Comparison of ENCODE assay signal across 8 cellular contexts in the genomic region with DNA sequence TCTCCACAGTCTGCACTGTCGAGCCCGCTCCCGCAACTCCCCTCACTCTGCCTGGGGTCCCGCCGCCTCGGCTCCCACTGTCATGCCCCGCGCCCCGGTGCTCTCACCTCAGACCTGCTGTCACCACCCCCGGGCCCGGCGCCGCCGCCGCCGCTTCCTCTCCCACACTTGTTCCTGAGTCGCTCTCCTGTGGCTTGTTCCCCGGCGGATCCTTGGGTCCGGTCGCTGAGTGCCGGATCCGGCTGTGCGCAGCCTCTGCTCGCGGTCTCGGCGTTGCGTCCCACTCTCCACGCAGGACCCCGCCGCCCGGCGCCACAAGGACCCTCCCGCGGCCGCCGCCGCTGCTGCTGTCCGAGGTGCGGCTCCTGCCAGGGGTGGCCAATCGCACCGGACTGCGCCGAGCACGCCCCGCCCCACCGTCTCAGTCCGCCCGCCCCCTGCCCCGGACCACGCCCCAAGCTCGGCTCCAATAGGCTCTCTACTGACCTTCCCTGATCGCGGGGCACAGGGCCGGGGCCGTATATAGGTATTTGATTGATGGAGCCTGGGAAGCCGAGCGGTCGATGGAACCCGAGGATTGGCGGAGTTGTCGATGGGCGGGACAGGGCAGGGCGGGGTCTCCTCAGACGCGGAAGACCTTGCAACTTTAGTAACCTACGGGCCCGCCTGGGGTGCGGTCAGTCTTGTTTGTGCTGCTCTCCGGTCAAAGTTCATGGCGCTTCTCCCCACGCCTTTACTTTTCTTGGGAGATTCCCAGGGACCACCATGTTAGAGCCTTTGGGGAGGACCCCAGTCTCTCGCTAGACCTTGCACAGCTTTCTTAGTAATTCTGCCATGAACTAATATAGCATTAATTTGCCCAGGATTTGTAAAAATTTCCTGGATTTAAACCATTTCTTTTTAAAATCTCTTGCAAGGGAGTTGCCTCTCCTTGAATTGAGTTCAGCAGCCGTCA. TPM values are rescaled to one million over a fixed set of nuclear protein-coding genes. Genes with fewer than 3 reads are reported as not detected.
DNase-seq lines count a peak whose midpoint lies in the region; ATAC-seq and TF ChIP-seq lines count a peak whose summit lies in the region.

A gene (minus strand): TSS at position 367 of the 955 bp plus-strand sequence. CDS start 117,340 bp downstream, outside the sequence.

- H3K27me3 Mint-ChIP-seq in activated T-helper 17 cell treated with anti-CD3 and anti-CD28 coated beads, Interleukin-2, amount 50 U/mL, for 72 hours: no peaks in the 10 kb centered on the region
- no peaks in the 10 kb centered on the region for H3K27me3 Mint-ChIP-seq in naive thymus-derived CD8-positive, alpha-beta T cell

- H3K4me2 ChIP-seq in fibroblast of lung (ENCODE audit: extremely low read depth, insufficient read depth, low read length): peak within 1 kb of the TSS; percentile 83

- peaks cover 7% of the 10 kb centered on the region for H3K36me3 Mint-ChIP-seq in activated T-helper 17 cell treated with anti-CD3 and anti-CD28 coated beads, Interleukin-2, amount 50 U/mL, for 72 hours (ENCODE audit: low read depth)
- peaks cover 0 to 2% (median 0%) of the 10 kb centered on the region in 3 donors for H3K36me3 Mint-ChIP-seq in naive thymus-derived CD8-positive, alpha-beta T cell

- CTCF ChIA-PET in RWPE1 (lab: Yijun Ruan, JAX): interaction anchor here (0.8 to 0.9 kb wide), 2 partner anchors 190 to 208 kb away, joined by 3 read pairs; no protein-coding TSS in a partner anchor

- H2AFZ ChIP-seq in fibroblast of lung (ENCODE audit: low read length): peak within 1 kb of the TSS; percentile 28

- H3K4me1 ChIP-seq in fibroblast of lung (ENCODE audit: control insufficient read depth, extremely low read depth, insufficient read depth, low read length): peaks cover 4% of the 10 kb centered on the region

- H3K27me3 ChIP-seq in fibroblast of lung (ENCODE audit: control insufficient read depth, insufficient read depth, low read length): no peaks in the 10 kb centered on the region

- H3K9me3 Mint-ChIP-seq in activated T-helper 17 cell treated with anti-CD3 and anti-CD28 coated beads, Interleukin-2, amount 50 U/mL, for 72 hours: no peaks in the 10 kb centered on the region
- H3K9me3 Mint-ChIP-seq in naive thymus-derived CD8-positive, alpha-beta T cell: no peaks in the 10 kb centered on the region

- peak within 1 kb of the TSS; percentile 77 for H3K27ac ChIP-seq in RWPE1
- peak within 1 kb of the TSS; percentile 82 for H3K27ac ChIP-seq in fibroblast of lung (ENCODE audit: insufficient read depth, low read length)

- peak; percentile 98 for DNase-seq in Daoy (ENCODE audit: low read depth)
- peak; percentile 94 for DNase-seq in GOT3 (lab: John Stamatoyannopoulos, UW)
- peak; percentile 96 for DNase-seq in LNCaP clone FGC (ENCODE audit: low read depth)
- peak; percentile 96 for DNase-seq in RWPE1 (ENCODE audit: low spot score)
- DNase-seq in fibroblast of lung (ENCODE audit: low read depth in 2 of 2): peak; percentile 99
- peak; percentile 93 to 99 (median 97) for DNase-seq in naive thymus-derived CD8-positive, alpha-beta T cell
- peak; percentile 91 to 97 (median 96) for DNase-seq in stimulated activated naive CD4-positive, alpha-beta T cell (lab: John Stamatoyannopoulos, UW)

- peak; percentile 91 for ATAC-seq in activated T-helper 17 cell treated with anti-CD3 and anti-CD28 coated beads, Interleukin-2, amount 50 U/mL, for 72 hours (replicated peaks)
- peak; percentile 84 to 85 for ATAC-seq in naive thymus-derived CD8-positive, alpha-beta T cell

- H3K4me1 Mint-ChIP-seq in activated T-helper 17 cell treated with anti-CD3 and anti-CD28 coated beads, Interleukin-2, amount 50 U/mL, for 72 hours: peaks cover 21% of the 10 kb centered on the region
- H3K4me1 Mint-ChIP-seq in naive thymus-derived CD8-positive, alpha-beta T cell: peaks cover 24 to 57% (median 52%) of the 10 kb centered on the region in 4 donors

- no peaks in the 10 kb centered on the region for H3K36me3 ChIP-seq in fibroblast of lung (ENCODE audit: control insufficient read depth, insufficient read depth, low read length)

- H3K9me3 ChIP-seq in fibroblast of lung (ENCODE audit: control insufficient read depth, insufficient read depth, low read depth, low read length): no peaks in the 10 kb centered on the region

- peak within 1 kb of the TSS; percentile 92 for H3K4me3 Mint-ChIP-seq in activated T-helper 17 cell treated with anti-CD3 and anti-CD28 coated beads, Interleukin-2, amount 50 U/mL, for 72 hours
- peak within 1 kb of the TSS; percentile 91 to 99 (median 95) for H3K4me3 Mint-ChIP-seq in naive thymus-derived CD8-positive, alpha-beta T cell

- H3K9ac ChIP-seq in fibroblast of lung (ENCODE audit: insufficient read depth, low read length): peak within 1 kb of the TSS; percentile 84

- peak within 1 kb of the TSS; percentile 98 for H3K4me3 ChIP-seq in LNCaP clone FGC (ENCODE audit: low read depth, low read length)
- H3K4me3 ChIP-seq in fibroblast of lung (replicated peaks in 1 of 4; ENCODE audit: control extremely low read depth in 1 of 4, insufficient read depth in 1 of 4, low read depth in 3 of 4, low read length in 4 of 4): peak within 1 kb of the TSS; percentile 72 to 94 (median 89)

- POLR2A ChIA-PET in RWPE1 (lab: Yijun Ruan, JAX; ENCODE audit: low non-redundant PET): interaction anchor here (0.5 kb wide), 1 partner anchor 83 kb away, joined by 3 read pairs; no protein-coding TSS in a partner anchor
- POLR2A ChIA-PET in naive thymus-derived CD8-positive, alpha-beta T cell (lab: Charles Lee): interaction anchor here (0.5 to 2.3 kb wide), 7 partner anchors 12 to 237 kb away, joined by 3 to 33 read pairs (median 3); a partner anchor contains a TSS

- H3K79me2 ChIP-seq in fibroblast of lung (ENCODE audit: control insufficient read depth, insufficient read depth, low read length): peaks cover 64% of the 10 kb centered on the region

- peak within 1 kb of the TSS; percentile 94 for H3K27ac Mint-ChIP-seq in activated T-helper 17 cell treated with anti-CD3 and anti-CD28 coated beads, Interleukin-2, amount 50 U/mL, for 72 hours
- H3K27ac Mint-ChIP-seq in naive thymus-derived CD8-positive, alpha-beta T cell: peak within 1 kb of the TSS; percentile 59 to 97 (median 96)

- TF ChIP-seq CTCF in LNCaP clone FGC (IDR thresholded peaks at IDR 0.05; ENCODE audit: control insufficient read depth, extremely low read depth, insufficient read depth): no peak
- no peak for TF ChIP-seq CTCF in RWPE1 (conservative IDR thresholded peaks at IDR 0.05; ENCODE audit: low read depth)
- no peak for TF ChIP-seq CTCF in fibroblast of lung (conservative IDR thresholded peaks at IDR 0.05 in 1 of 2, IDR thresholded peaks at IDR 0.05 in 1 of 2; ENCODE audit: low read depth in 1 of 2, low read length in 2 of 2)

- H4K20me1 ChIP-seq in fibroblast of lung (ENCODE audit: control insufficient read depth, extremely low read depth, insufficient read depth, low read length): no peaks in the 10 kb centered on the region

RNA-seq across cellular contexts. Expression of the gene that starts here (rescaled TPM):
- 12.9 and 15.3 TPM in 2 replicates for total RNA-seq in Daoy (2014; rRNA removed; shearing (Covaris generic))
- total RNA-seq in activated T-helper 17 cell treated with anti-CD3 and anti-CD28 coated beads, Interleukin-2, amount 50 U/mL, for 72 hours: 10 to 100 TPM; 56.2 to 62.3 TPM
- total RNA-seq in fibroblast of lung: 41.6 and 64.7 TPM in 2 replicates
- polyA plus RNA-seq in fibroblast of lung: 76.1 and 97.4 TPM in 2 replicates
- polyA plus RNA-seq in fibroblast of lung (2012): 40.6 and 49.3 TPM in 2 replicates
- polyA minus RNA-seq in fibroblast of lung (ENCODE audit: low replicate concordance): 118 and 162 TPM in 2 replicates
- 10 to 100 TPM; 71.7 to 75.5 TPM for total RNA-seq in naive thymus-derived CD8-positive, alpha-beta T cell
- 10 to 100 TPM; 71.6 to 86.4 (median 74.7) TPM for polyA plus RNA-seq in naive thymus-derived CD8-positive, alpha-beta T cell

Comparison
In these comparisons a context has a peak if more than half of its experiments do, and no peak if none do; other contexts are left out.
1. Peak in every context shown above with its lines: DNase-seq, ATAC-seq, H3K4me3 ChIP-seq and H3K27ac ChIP-seq.